In the genomic region with DNA sequence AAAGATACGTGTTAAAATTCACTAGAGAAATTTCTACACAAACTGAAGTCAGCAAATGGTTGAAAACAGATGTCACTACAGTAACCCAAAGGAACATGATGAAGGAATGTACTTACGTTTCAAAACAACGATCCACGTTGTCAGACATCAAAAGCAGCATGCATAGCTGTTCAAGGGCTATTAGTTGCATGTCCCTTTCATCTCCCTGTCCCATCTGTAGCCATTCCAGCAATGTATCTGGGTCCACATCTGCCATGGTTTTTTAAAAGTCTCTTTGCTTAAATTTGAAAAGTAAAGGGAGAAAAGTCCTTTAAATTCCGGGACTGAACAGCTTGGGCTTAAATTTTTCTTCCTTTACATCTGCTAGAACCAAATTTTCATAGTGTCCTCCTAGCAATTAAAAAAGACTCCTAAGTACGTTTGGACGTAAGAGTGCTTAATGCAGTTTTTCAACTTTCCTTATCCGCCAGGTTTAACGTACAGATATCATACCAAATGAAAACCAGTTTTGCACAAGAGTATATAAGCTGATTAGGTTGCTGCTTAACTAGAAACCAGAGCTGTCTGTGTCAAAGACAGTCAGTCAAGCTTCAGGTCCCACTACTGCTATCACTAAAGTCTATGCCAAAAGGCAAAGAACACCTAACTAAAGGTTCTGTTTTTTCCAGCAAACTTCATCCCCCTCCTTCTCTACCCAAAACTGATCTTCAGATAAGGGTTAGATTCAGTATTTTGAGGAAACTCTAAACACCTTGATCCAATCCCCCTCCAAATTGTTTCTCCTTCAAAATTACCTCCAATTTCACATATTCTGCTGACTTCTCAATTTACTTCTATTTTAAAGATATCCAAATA, we compare ENCODE assay signal across 1 cellular context.
A peak's percentile ranks its signal among the peaks of the same experiment; 100 is the strongest.
TF ChIP-seq lines count a peak whose summit lies in the region.

No MANE protein-coding gene starts in this region.

TF ChIP-seq in H1, 55 proteins besides CTCF, POLR2A, EP300 and RAD21:
- peak in 1 of 2 experiments; percentile 6; a peak in 1 of 4 replicates for TF ChIP-seq SIN3A (conservative IDR thresholded peaks at IDR 0.05 in 1 of 2, IDR thresholded peaks at IDR 0.05 in 1 of 2; ENCODE audit: low read depth in 1 of 2, low read length in 2 of 2)
- TF ChIP-seq RBBP5 (IDR thresholded peaks at IDR 0.05; ENCODE audit: borderline replicate concordance, low read depth, low read length) = no peak
- TF ChIP-seq SP1 (IDR thresholded peaks at IDR 0.05; ENCODE audit: low read depth, low read length) = no peak
